ENCODE assay signal across 20 cellular contexts in the genomic region with DNA sequence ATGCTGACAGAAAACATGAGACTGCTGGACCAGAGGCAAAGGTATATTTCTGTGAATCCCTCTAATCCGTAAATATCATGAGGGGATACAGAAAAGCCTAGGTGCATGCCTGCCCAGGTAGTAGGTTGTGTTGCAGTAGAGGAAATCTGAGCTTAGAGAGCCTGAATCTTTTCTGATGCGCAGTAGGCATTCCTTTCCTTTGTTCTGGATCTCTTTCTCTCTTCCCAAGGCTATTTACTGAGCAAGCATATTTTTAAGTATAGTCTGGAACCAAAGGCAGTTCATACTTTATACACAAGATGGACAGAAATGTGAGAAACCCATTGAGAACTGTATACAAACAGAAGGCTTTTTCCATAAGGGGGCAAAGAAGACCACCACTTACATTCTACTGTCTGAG.
A peak's percentile ranks its signal among the peaks of the same experiment; 100 is the strongest.
DNase-seq lines count a peak whose midpoint lies in the region; ATAC-seq and TF ChIP-seq lines count a peak whose summit lies in the region.
"Had no signal": no experiment of that assay in that cellular context is flagged by ENCODE, and none has a peak within 500 bp of the region (broad histone marks: within the 10 kb centered on the region; RNA-seq: fewer than 3 reads in every experiment).

No MANE protein-coding gene starts in this region.

- peaks cover 4% of the 10 kb centered on the region for H3K9me3 Mint-ChIP-seq in natural killer cell treated with Interleukin-12 subunit alpha and Interleukin-12 subunit beta and Interleukin-15 and Interleukin-18, amount 100 ng/mL, for 72 hours

- H3K4me3 ChIP-seq in H7 (ENCODE audit: insufficient read depth, low read depth, low read length) (no peak overlapping the region), PC-3 (ENCODE audit: low read length) (no peak overlapping the region), neural cell (ENCODE audit: low read length) (no peak overlapping the region)
- H3K4me3 ChIP-seq: A549, GM12878 had no signal

- H3K36me3 ChIP-seq in H7 (replicated peaks; ENCODE audit: control insufficient read depth, insufficient read depth, low read length) (no peaks in the 10 kb centered on the region), PC-3 (ENCODE audit: low read depth, low read length) (no peaks in the 10 kb centered on the region), neural cell (ENCODE audit: insufficient read depth, low read length) (no peaks in the 10 kb centered on the region)

- H2AFZ ChIP-seq in PC-3 (ENCODE audit: low read length) (no peak overlapping the region), neural cell (ENCODE audit: low read depth, low read length) (no peak overlapping the region)

- H3K27me3 ChIP-seq in H7 (ENCODE audit: control insufficient read depth, insufficient read depth, low read length) (no peaks in the 10 kb centered on the region), PC-3 (ENCODE audit: low read length) (no peaks in the 10 kb centered on the region), neural cell (ENCODE audit: insufficient read depth, low read depth, low read length) (no peaks in the 10 kb centered on the region)

- TF ChIP-seq CTCF in PC-3 (conservative IDR thresholded peaks at IDR 0.05; ENCODE audit: low read depth, low read length): peak; percentile 38; the same call in 1 of the 2 replicates
- peak; percentile 40 for TF ChIP-seq CTCF in neural cell (IDR thresholded peaks at IDR 0.05; ENCODE audit: poor library complexity, severe bottlenecking)

- H3K9ac ChIP-seq in PC-3 (ENCODE audit: low read length): no peak overlapping the region
- no peak overlapping the region for H3K9ac ChIP-seq in neural cell (ENCODE audit: low read length)

- CTCF ChIA-PET in PC-3 (lab: Charles Lee): interaction anchor here (1.7 kb wide), 1 partner anchor 15 kb away, joined by 3 read pairs; no protein-coding TSS in a partner anchor

- intact Hi-C loops in PC-3 (cut with micrococcal nuclease): loop anchor here (5.0 kb wide), 1 partner anchor 228 kb away; no protein-coding TSS in a partner anchor

- H4K20me1 ChIP-seq in PC-3 (ENCODE audit: low read length): no peaks in the 10 kb centered on the region
- no peaks in the 10 kb centered on the region for H4K20me1 ChIP-seq in neural cell (ENCODE audit: insufficient read depth)

- no peaks in the 10 kb centered on the region for H3K27me3 Mint-ChIP-seq in natural killer cell treated with Interleukin-12 subunit alpha and Interleukin-12 subunit beta and Interleukin-15 and Interleukin-18, amount 100 ng/mL, for 72 hours
- H3K27me3 Mint-ChIP-seq: B cell had no signal

- H3K4me1 Mint-ChIP-seq in natural killer cell treated with Interleukin-12 subunit alpha and Interleukin-12 subunit beta and Interleukin-15 and Interleukin-18, amount 100 ng/mL, for 72 hours (ENCODE audit: low read depth in 2 of 2): no peaks in the 10 kb centered on the region
- H3K4me1 Mint-ChIP-seq: B cell, CD14-positive monocyte had no signal

- H3K27ac ChIP-seq in PC-3 (ENCODE audit: low read length): no peak overlapping the region
- no peak overlapping the region for H3K27ac ChIP-seq in neural cell (ENCODE audit: low read length)
- H3K27ac ChIP-seq: A549 had no signal

- H3K27ac Mint-ChIP-seq in natural killer cell treated with Interleukin-12 subunit alpha and Interleukin-12 subunit beta and Interleukin-15 and Interleukin-18, amount 100 ng/mL, for 72 hours: no peak overlapping the region
- H3K27ac Mint-ChIP-seq: B cell, CD14-positive monocyte had no signal

- H3K79me2 ChIP-seq in PC-3 (ENCODE audit: low read length) (no peaks in the 10 kb centered on the region), neural cell (replicated peaks; ENCODE audit: insufficient read depth, low read length) (no peaks in the 10 kb centered on the region)

- no peaks in the 10 kb centered on the region for H3K36me3 Mint-ChIP-seq in natural killer cell treated with Interleukin-12 subunit alpha and Interleukin-12 subunit beta and Interleukin-15 and Interleukin-18, amount 100 ng/mL, for 72 hours
- H3K36me3 Mint-ChIP-seq: CD14-positive monocyte had no signal

- TF ChIP-seq EP300 in neural cell (conservative IDR thresholded peaks at IDR 0.05; ENCODE audit: poor library complexity, severe bottlenecking): no peak

- DNase-seq in H7 (peak; percentile 16), PC-3 (no peak), iPS DF 19.7 (ENCODE audit: low read depth, low spot score) (peak; percentile 35), NCI-H2081 treated with DMSO at 0.1 percent for 48 hours (lab: John Stamatoyannopoulos, UW) (no peak)
- DNase-seq in natural killer cell treated with Interleukin-12 subunit alpha and Interleukin-12 subunit beta and Interleukin-15 and Interleukin-18, amount 100 ng/mL, for 72 hours (ENCODE audit: low spot score): no peak
- DNase-seq: DMS79, Kasumi-1, NCI-H1417, NCI-H187 treated with DMSO at 0.1 percent for 48 hours, NCI-H2227 treated with DMSO at 0.1 percent for 48 hours, NCI-H510A, NCI-H748 treated with DMSO at 0.1 percent for 48 hours, Right ventricle myocardium superior, SW 1271 had no signal

- no peak overlapping the region for H3K4me3 Mint-ChIP-seq in natural killer cell treated with Interleukin-12 subunit alpha and Interleukin-12 subunit beta and Interleukin-15 and Interleukin-18, amount 100 ng/mL, for 72 hours
- H3K4me3 Mint-ChIP-seq: B cell, CD14-positive monocyte had no signal

- no TSS peak for BruUV-seq in PC-3 (replicated peaks; lab: Mats Ljungman, UMichigan)

- POLR2A ChIA-PET in PC-3 (lab: Charles Lee; ENCODE audit: unreplicated experiment): no interaction called here

- no peak for TF ChIP-seq RAD21 in neural cell (conservative IDR thresholded peaks at IDR 0.05)

- ATAC-seq in PC-3 (no peak), HG03045 (IDR thresholded peaks at IDR 0.05; ENCODE audit: unreplicated experiment) (no peak)
- ATAC-seq in natural killer cell treated with Interleukin-12 subunit alpha and Interleukin-12 subunit beta and Interleukin-15 and Interleukin-18, amount 100 ng/mL, for 72 hours: no peak
- ATAC-seq: A549, GM12878 had no signal

- H3K9me2 ChIP-seq in PC-3 (replicated peaks; ENCODE audit: low read length) (no peaks in the 10 kb centered on the region), neural cell (ENCODE audit: insufficient read depth, low read length) (no peaks in the 10 kb centered on the region)

- H3K4me2 ChIP-seq in PC-3 (ENCODE audit: low read length) (no peak overlapping the region), neural cell (ENCODE audit: low read length) (no peak overlapping the region)
- H3K4me2 ChIP-seq: A549 had no signal

- H3K4me1 ChIP-seq in PC-3 (ENCODE audit: insufficient read depth, low read length): peaks cover 18% of the 10 kb centered on the region
- H3K4me1 ChIP-seq: A549 had no signal

- peaks cover 5% of the 10 kb centered on the region for H3F3A ChIP-seq in PC-3 (ENCODE audit: low read length, unreplicated experiment)
- no peaks in the 10 kb centered on the region for H3F3A ChIP-seq in neural cell (ENCODE audit: insufficient read depth, low read length, poor library complexity, severe bottlenecking)

- H3K9me3 ChIP-seq in PC-3 (ENCODE audit: low read length) (no peaks in the 10 kb centered on the region), neural cell (ENCODE audit: low read length) (no peaks in the 10 kb centered on the region)
- H3K9me3 ChIP-seq: A549 had no signal

TF ChIP-seq in neural cell, 6 proteins besides CTCF, POLR2A, EP300 and RAD21:
- TF ChIP-seq MXI1 (conservative IDR thresholded peaks at IDR 0.05; ENCODE audit: poor library complexity, severe bottlenecking) (no peak), SMC3 (conservative IDR thresholded peaks at IDR 0.05; ENCODE audit: poor library complexity) (peak; percentile 47)

Comparison
In these comparisons a context has a peak if more than half of its experiments do, and no peak if none do; other contexts are left out.
1. DNase-seq: peak in H7 (single experiment) and iPS DF 19.7 (single experiment); none in PC-3 (single experiment), natural killer cell treated with Interleukin-12 subunit alpha and Interleukin-12 subunit beta and Interleukin-15 and Interleukin-18, amount 100 ng/mL, for 72 hours (single experiment) and NCI-H2081 treated with DMSO at 0.1 percent for 48 hours (single experiment).